Comparison of ENCODE assay signal across 9 cellular contexts in the genomic region with DNA sequence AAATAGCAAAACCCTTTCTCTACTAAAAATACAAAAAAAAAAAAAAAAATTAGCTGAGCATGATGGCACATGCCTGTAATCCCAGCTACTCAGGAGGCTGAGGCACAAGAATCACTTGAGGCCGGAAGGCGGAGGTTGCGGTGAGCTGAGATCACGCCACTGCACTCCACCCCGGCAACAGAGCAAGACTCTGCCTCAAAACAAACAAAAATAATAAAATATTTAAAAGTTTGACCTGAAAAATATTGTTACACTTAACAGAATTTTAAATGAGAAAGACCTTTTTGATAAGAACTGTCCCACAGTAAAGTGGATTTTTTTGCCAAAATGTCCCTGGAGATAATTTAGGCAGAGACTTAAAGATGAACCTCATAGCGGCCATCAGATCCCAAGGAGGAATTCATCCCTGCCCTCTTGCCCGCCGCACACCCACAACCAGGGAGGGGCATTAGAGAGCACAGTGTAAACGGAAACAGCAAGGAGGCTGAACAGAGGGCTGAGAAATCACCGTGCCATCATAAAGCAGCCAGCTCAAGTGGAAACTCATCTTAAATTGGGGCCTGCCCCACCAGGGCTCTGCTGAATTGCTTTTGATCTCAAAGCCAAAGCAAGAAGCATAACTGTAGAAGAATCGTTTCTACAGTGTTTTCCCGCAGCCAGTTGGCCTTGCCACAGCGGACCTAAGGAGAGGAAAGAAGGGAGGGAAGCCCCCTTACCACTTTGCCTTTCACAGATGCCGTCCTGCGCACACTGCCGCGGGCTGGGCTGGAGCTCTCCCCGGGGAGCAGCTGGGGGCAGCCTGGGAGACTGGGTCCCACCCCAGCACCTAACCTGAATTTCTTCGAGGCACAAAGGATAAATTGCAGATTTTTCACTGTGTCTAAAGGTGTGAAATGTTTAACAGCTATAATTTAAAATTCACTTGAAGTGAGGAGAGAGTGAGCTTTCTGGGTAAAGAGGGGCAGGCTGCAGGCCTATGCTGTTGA.
A peak's percentile ranks its signal among the peaks of the same experiment; 100 is the strongest.
DNase-seq lines count a peak whose midpoint lies in the region; ATAC-seq and TF ChIP-seq lines count a peak whose summit lies in the region.
"Had no signal": no experiment of that assay in that cellular context is flagged by ENCODE, and none has a peak within 500 bp of the region (broad histone marks: within the 10 kb centered on the region; RNA-seq: fewer than 3 reads in every experiment).

No MANE protein-coding gene starts in this region.

- POLR2A ChIA-PET in GM10248 (lab: Yijun Ruan, JAX), result interaction anchor here (0.5 to 0.6 kb wide), 2 partner anchors 21 to 45 kb away, joined by 3 to 11 read pairs; no protein-coding TSS in a partner anchor

- no peak for TF ChIP-seq CTCF in GM10248 (IDR thresholded peaks at IDR 0.05; ENCODE audit: control extremely low read depth, extremely low read depth, low read depth, missing control alignments)

- ATAC-seq in GM19467 (IDR thresholded peaks at IDR 0.05; ENCODE audit: unreplicated experiment) (peak; percentile 31), GM21515 (IDR thresholded peaks at IDR 0.05; ENCODE audit: unreplicated experiment) (no peak)

- peaks cover 90% of the 10 kb centered on the region for H3K36me3 ChIP-seq in KOPT-K1 (ENCODE audit: insufficient read depth, low read length)

- CTCF ChIA-PET in GM10248 (lab: Yijun Ruan, JAX), result interaction anchor here (0.9 to 3.2 kb wide), 3 partner anchors 21 to 672 kb away, joined by 3 to 12 read pairs (median 5); no protein-coding TSS in a partner anchor

- peak overlapping the region; percentile 57 for H3K27ac ChIP-seq in KOPT-K1 (ENCODE audit: low read depth, low read length, poor library complexity, severe bottlenecking)
- H3K27ac ChIP-seq: sigmoid colon had no signal

- H3K9me3 ChIP-seq in KOPT-K1 (ENCODE audit: insufficient read depth, low read length, poor library complexity, severe bottlenecking), result no peaks in the 10 kb centered on the region
- H3K9me3 ChIP-seq: sigmoid colon had no signal

- DNase-seq in GM10248 (ENCODE audit: extremely low spot score) (peak; percentile 64), germinal center (ENCODE audit: low spot score) (peak; percentile 42), COLO829 (ENCODE audit: low spot score) (no peak), NCI-H1694 treated with DMSO at 0.1 percent for 48 hours (lab: John Stamatoyannopoulos, UW) (no peak), NCI-H187 (lab: John Stamatoyannopoulos, UW) (no peak)
- DNase-seq: sigmoid colon had no signal

Comparison
In these comparisons a context has a peak if more than half of its experiments do, and no peak if none do; other contexts are left out.
1. DNase-seq: peak in GM10248 (single experiment) and germinal center (single experiment); none in COLO829 (single experiment), NCI-H1694 treated with DMSO at 0.1 percent for 48 hours (single experiment) and NCI-H187 (0 of 2).